1 cellular context compared by ENCODE assay signal in genomic region chr7:157874870-157875229, GRCh38.
TF ChIP-seq lines count a peak whose summit lies in the region.

No MANE protein-coding gene starts in this region.

TF ChIP-seq in H1, 55 proteins besides CTCF, POLR2A, EP300 and RAD21:
- TF ChIP-seq EGR1 (IDR thresholded peaks at IDR 0.05; ENCODE audit: borderline replicate concordance, low read depth, low read length) (no peak), EZH2 (IDR thresholded peaks at IDR 0.05; ENCODE audit: low read depth, low read length, severe bottlenecking) (no peak), USF2 (IDR thresholded peaks at IDR 0.05; ENCODE audit: low read length) (no peak), CEBPB (IDR thresholded peaks at IDR 0.05; ENCODE audit: low read depth, low read length) (no peak), HDAC6 (IDR thresholded peaks at IDR 0.05; ENCODE audit: low read depth, low read length) (no peak), CTBP2 (IDR thresholded peaks at IDR 0.05; ENCODE audit: borderline replicate concordance, insufficient read depth, insufficient read length, low read length) (no peak), RFX5 (IDR thresholded peaks at IDR 0.05; ENCODE audit: borderline replicate concordance, low read depth, low read length) (no peak), TBP (IDR thresholded peaks at IDR 0.05; ENCODE audit: low read depth, low read length) (no peak)
TF ChIP-seq in H1: peak in this region for 0.
